Comparison of ENCODE assay signal across 1 cellular context in genomic region chr11:80443177-80443576, GRCh38.
TF ChIP-seq lines count a peak whose summit lies in the region.

No MANE protein-coding gene starts in this region.

TF ChIP-seq in HepG2, 621 proteins besides CTCF, POLR2A, EP300 and RAD21 (continued from another document):
- TF ChIP-seq, protein P1, sequence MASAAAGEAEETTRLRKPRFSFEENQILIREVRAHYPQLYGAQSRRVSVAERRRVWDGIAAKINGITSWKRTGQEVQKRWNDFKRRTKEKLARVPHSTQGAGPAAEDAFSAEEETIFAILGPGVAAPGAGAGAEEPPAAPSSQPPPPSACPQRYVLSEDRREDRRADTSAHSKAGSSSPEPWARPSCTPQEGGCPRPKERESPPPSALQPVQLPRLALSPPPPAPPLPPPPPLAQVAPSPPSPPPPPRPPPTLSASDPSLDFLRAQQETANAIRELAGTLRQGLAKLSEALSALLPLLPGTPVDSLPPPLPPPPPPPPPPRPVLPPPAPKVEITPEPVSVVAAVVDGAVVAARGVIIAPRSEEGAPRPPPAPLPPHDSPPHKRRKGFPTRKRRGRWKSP (CRISPR knock-in tag; IDR thresholded peaks at IDR 0.05): no peak
- TF ChIP-seq, protein P2, sequence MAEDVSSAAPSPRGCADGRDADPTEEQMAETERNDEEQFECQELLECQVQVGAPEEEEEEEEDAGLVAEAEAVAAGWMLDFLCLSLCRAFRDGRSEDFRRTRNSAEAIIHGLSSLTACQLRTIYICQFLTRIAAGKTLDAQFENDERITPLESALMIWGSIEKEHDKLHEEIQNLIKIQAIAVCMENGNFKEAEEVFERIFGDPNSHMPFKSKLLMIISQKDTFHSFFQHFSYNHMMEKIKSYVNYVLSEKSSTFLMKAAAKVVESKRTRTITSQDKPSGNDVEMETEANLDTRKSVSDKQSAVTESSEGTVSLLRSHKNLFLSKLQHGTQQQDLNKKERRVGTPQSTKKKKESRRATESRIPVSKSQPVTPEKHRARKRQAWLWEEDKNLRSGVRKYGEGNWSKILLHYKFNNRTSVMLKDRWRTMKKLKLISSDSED (CRISPR knock-in tag; IDR thresholded peaks at IDR 0.05): no peak
- TF ChIP-seq GPN1 (CRISPR knock-in tag; IDR thresholded peaks at IDR 0.05; ENCODE audit: borderline replicate concordance): no peak
